ENCODE assay signal across 8 cellular contexts in genomic region chr3:151468284-151468917, GRCh38. TPM values are rescaled to one million over a fixed set of nuclear protein-coding genes. Genes with fewer than 3 reads are reported as not detected.
DNase-seq lines count a peak whose midpoint lies in the region; ATAC-seq and TF ChIP-seq lines count a peak whose summit lies in the region.

No MANE protein-coding gene starts in this region.

- no peaks in the 10 kb centered on the region for H3K36me3 Mint-ChIP-seq in CD14-positive monocyte
- no peaks in the 10 kb centered on the region for H3K36me3 Mint-ChIP-seq in activated CD8-positive, alpha-beta T cell treated with anti-CD3 and anti-CD28 coated beads for 36 hours (ENCODE audit: low read depth)

- no peak for TF ChIP-seq POLR2A in prostate gland (IDR thresholded peaks at IDR 0.05)

- H3K4me1 Mint-ChIP-seq in CD14-positive monocyte = no peaks in the 10 kb centered on the region
- H3K4me1 Mint-ChIP-seq in activated CD8-positive, alpha-beta T cell treated with anti-CD3 and anti-CD28 coated beads for 36 hours (ENCODE audit: low read depth) = no peaks in the 10 kb centered on the region

- no peaks in the 10 kb centered on the region for H3K27me3 Mint-ChIP-seq in CD14-positive monocyte (ENCODE audit: low read depth in 3 of 3)
- H3K27me3 Mint-ChIP-seq in activated CD8-positive, alpha-beta T cell treated with anti-CD3 and anti-CD28 coated beads for 36 hours = no peaks in the 10 kb centered on the region

- DNase-seq in CD14-positive monocyte (ENCODE audit: low spot score) (no peak), NCI-H524 treated with DMSO at 0.1 percent for 48 hours (lab: John Stamatoyannopoulos, UW) (peak; percentile 34), germinal center (ENCODE audit: low spot score) (peak; percentile 36), prostate gland (ENCODE audit: low spot score) (peak; percentile 43)
- DNase-seq in activated CD8-positive, alpha-beta T cell treated with anti-CD3 and anti-CD28 coated beads for 36 hours = peak; percentile 39

- CTCF ChIA-PET in activated CD8-positive, alpha-beta T cell treated with anti-CD3 and anti-CD28 coated beads for 36 hours (lab: Charles Lee) = interaction anchor here (0.6 to 5.0 kb wide), 29 partner anchors 9 to 1054 kb away, joined by 3 to 29 read pairs (median 3); no protein-coding TSS in a partner anchor

- TF ChIP-seq CTCF in CD14-positive monocyte (IDR thresholded peaks at IDR 0.05) = peak; percentile 94
- TF ChIP-seq CTCF in activated CD8-positive, alpha-beta T cell treated with anti-CD3 and anti-CD28 coated beads for 36 hours (IDR thresholded peaks at IDR 0.05) = peak; percentile 75
- TF ChIP-seq CTCF in prostate gland (IDR thresholded peaks at IDR 0.05) = peak; percentile 44 to 68 (median 58)

- peak overlapping the region in 1 of 7 donors; percentile 50 for H3K27ac Mint-ChIP-seq in CD14-positive monocyte
- no peak overlapping the region for H3K27ac Mint-ChIP-seq in activated CD8-positive, alpha-beta T cell treated with anti-CD3 and anti-CD28 coated beads for 36 hours

- no peak overlapping the region for H3K4me3 ChIP-seq in prostate gland

- no peaks in the 10 kb centered on the region for H3K4me1 ChIP-seq in prostate gland (replicated peaks)

- H3K36me3 ChIP-seq in prostate gland = no peaks in the 10 kb centered on the region

- H3K27me3 ChIP-seq in prostate gland (replicated peaks; ENCODE audit: insufficient read depth) = no peaks in the 10 kb centered on the region

- H3K27ac ChIP-seq in prostate gland = no peak overlapping the region

- H3K9me3 Mint-ChIP-seq in CD14-positive monocyte = peaks cover 0 to 3% (median 0%) of the 10 kb centered on the region in 7 donors
- H3K9me3 Mint-ChIP-seq in activated CD8-positive, alpha-beta T cell treated with anti-CD3 and anti-CD28 coated beads for 36 hours = no peaks in the 10 kb centered on the region

- peak; percentile 81 for ATAC-seq in GM18868 (IDR thresholded peaks at IDR 0.05; ENCODE audit: unreplicated experiment)
- ATAC-seq in HG03439 (IDR thresholded peaks at IDR 0.05; ENCODE audit: unreplicated experiment) = peak; percentile 79
- ATAC-seq in activated CD8-positive, alpha-beta T cell treated with anti-CD3 and anti-CD28 coated beads for 36 hours = peak; percentile 69
- ATAC-seq in GM21717 (IDR thresholded peaks at IDR 0.05; ENCODE audit: unreplicated experiment) = no peak

- 54% methylated on average over 9 of the region's 9 CpGs for WGBS in prostate gland

- H3K4me3 Mint-ChIP-seq in CD14-positive monocyte = no peak overlapping the region
- H3K4me3 Mint-ChIP-seq in activated CD8-positive, alpha-beta T cell treated with anti-CD3 and anti-CD28 coated beads for 36 hours = no peak overlapping the region

- POLR2A ChIA-PET in activated CD8-positive, alpha-beta T cell treated with anti-CD3 and anti-CD28 coated beads for 36 hours (lab: Charles Lee) = no interaction called here

- intact Hi-C loops in CD14-positive monocyte (cut with micrococcal nuclease) (no loop called here), prostate gland (cut with DNase I) (no loop called here)
- intact Hi-C loops in activated CD8-positive, alpha-beta T cell treated with anti-CD3 and anti-CD28 coated beads for 36 hours (cut with micrococcal nuclease) = loop anchor here (5.0 to 10.0 kb wide), 2 partner anchors 366 to 449 kb away; no protein-coding TSS in a partner anchor

- no peaks in the 10 kb centered on the region for H3K9me3 ChIP-seq in prostate gland

RNA-seq across cellular contexts. Expression of gene IGSF10, which starts 7.5 kb away (rescaled TPM):
- polyA plus RNA-seq in CD14-positive monocyte = under 1 TPM in 1 of 2 donors, not detected in 1; 0.05 TPM
- not detected for total RNA-seq in activated CD8-positive, alpha-beta T cell treated with anti-CD3 and anti-CD28 coated beads for 36 hours
- total RNA-seq in prostate gland = 1 to 10 TPM in 1 of 2 donors, not detected in 1; 5.4 TPM
